In the genomic region with DNA sequence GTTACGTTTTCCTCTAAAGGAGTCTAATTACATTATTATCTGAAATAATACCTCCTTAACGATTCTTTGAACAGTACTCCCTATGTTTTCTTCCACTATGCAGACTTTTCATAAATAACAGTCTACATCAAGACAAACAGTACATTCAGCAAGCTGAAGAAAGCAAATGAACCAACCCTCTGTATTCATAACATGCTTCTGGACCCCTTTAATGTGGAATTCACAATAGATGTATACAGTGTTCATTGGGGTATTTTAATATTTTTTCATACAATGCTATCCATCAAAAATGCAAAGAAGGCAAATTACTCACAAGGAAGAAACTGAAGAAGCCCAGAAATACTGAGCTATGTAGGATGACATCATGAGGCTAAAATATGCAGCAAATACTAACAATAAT, we compare ENCODE assay signal across 1 cellular context.
A peak's percentile ranks its signal among the peaks of the same experiment; 100 is the strongest.
TF ChIP-seq lines count a peak whose summit lies in the region.

No MANE protein-coding gene starts in this region.

TF ChIP-seq in HepG2, 621 proteins besides CTCF, POLR2A, EP300 and RAD21:
- TF ChIP-seq, protein P1, sequence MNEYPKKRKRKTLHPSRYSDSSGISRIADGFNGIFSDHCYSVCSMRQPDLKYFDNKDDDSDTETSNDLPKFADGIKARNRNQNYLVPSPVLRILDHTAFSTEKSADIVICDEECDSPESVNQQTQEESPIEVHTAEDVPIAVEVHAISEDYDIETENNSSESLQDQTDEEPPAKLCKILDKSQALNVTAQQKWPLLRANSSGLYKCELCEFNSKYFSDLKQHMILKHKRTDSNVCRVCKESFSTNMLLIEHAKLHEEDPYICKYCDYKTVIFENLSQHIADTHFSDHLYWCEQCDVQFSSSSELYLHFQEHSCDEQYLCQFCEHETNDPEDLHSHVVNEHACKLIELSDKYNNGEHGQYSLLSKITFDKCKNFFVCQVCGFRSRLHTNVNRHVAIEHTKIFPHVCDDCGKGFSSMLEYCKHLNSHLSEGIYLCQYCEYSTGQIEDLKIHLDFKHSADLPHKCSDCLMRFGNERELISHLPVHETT (CRISPR knock-in tag; conservative IDR thresholded peaks at IDR 0.05): no peak
- peak in 1 of 2 experiments; percentile 21; a peak in 1 of 4 replicates for TF ChIP-seq MAFK (conservative IDR thresholded peaks at IDR 0.05 in 1 of 2, IDR thresholded peaks at IDR 0.05 in 1 of 2; ENCODE audit: low read length in 2 of 2)
- TF ChIP-seq ATF7 (IDR thresholded peaks at IDR 0.05): 0 out of 2 replicates have a peak, but pooled peaks have one; percentile 20
- no peak for TF ChIP-seq ATF7 (CRISPR knock-in tag; IDR thresholded peaks at IDR 0.05)
